In the genomic region with DNA sequence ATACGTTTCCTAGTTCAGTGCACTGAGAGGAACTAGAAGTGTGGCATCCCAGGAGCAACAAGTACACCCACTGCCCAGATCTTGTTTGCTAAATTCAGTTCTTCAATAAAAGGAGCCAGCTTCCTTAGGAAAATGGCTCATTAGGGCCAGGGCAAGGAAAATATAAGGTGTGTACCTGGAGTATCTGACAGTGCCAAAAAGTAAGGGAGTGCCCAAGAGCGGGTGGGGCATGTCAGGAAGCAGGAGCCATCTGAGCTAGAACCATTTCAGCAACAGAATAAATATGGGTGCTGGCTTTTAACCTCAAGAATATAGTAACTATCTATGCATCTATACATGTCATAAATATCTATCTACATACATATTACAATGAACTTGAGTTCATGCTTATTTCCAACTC, we compare ENCODE assay signal across 20 cellular contexts.
"Had no signal": no experiment of that assay in that cellular context is flagged by ENCODE, and none has a peak within 500 bp of the region (broad histone marks: within the 10 kb centered on the region; RNA-seq: fewer than 3 reads in every experiment).

No MANE protein-coding gene starts in this region.

- H3K27ac ChIP-seq: RWPE1 had no signal

- H3K27me3 ChIP-seq: MG63 had no signal

- H3K4me3 ChIP-seq: MG63 had no signal

- DNase-seq: IMR-90, Karpas-422, KG1, MG63, NCI-H1092, NCI-H1105 treated with DMSO at 0.1 percent for 48 hours, NCI-H1417 treated with DMSO at 0.1 percent for 48 hours, NCI-H146, NCI-H1694 treated with DMSO at 0.1 percent for 48 hours, NCI-H1930, NCI-H2081, NCI-H2107, NCI-H2227 treated with DMSO at 0.1 percent for 48 hours, NCI-H524, NCI-H69, NCI-H774, SHP77, SK-N-SH had no signal

- H3K36me3 ChIP-seq: MG63 had no signal

- ATAC-seq: HepG2 had no signal
